In the genomic region with DNA sequence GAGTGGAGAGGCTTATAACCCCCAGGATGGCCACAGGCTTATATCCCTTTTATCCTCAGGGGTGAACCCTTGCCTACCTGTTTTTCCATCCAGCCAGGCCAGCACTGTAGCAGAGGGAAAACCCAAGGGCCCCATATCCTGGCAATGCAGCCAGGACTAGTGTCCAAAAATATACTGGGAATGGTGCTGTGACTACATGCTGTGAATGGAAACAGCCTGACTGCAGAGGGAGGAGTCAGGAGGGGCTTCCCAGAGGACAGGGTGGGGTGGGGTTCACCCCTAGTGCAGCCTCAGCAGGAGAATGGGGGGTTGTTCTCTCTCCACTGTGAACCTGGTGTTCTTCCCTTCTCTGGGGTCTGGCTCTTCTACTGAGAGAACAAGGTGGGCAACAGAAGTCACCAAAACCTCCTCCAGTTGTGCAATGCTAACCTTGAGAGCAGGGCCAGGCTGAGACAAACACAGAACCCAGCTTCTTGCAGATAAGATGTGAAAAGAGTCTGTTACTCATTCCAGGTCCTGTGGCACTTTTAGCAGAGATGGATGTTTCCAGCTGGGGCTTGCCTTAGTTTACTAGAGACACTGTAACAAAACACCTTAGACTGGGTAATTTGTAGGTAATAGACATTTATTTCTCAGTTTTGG, we compare ENCODE assay signal across 7 cellular contexts.
A peak's percentile ranks its signal among the peaks of the same experiment; 100 is the strongest.
DNase-seq lines count a peak whose midpoint lies in the region; ATAC-seq lines count a peak whose summit lies in the region.
"Not testable (repeated sequence)": the region's sequence is repeated elsewhere in the genome, so short reads cannot be mapped to it uniquely, and the experiment has no call there.

No MANE protein-coding gene starts in this region.

- H2AFZ ChIP-seq in Karpas-422 (ENCODE audit: low read length); trophoblast cell (ENCODE audit: insufficient read depth, low read length, poor library complexity): not testable (repeated sequence)

- not testable (repeated sequence) for H3K18ac ChIP-seq in trophoblast cell (ENCODE audit: low read length)

- H3K27me3 ChIP-seq in Karpas-422 (ENCODE audit: low read length); trophoblast cell (ENCODE audit: insufficient read depth, low read length): not testable (repeated sequence)

- intact Hi-C loops in activated T-helper 1 cell treated with anti-CD3 and anti-CD28 coated beads, Interleukin-12 subunit alpha, Interleukin-12 subunit beta, Interleukin-2, Interleukin-4 antibody, amounts not matched to agents 30 ng/mL and 10 ng/mL and 1 ng/mL, durations not matched to agents 14 hours and 24 hours and 36 hours (cut with micrococcal nuclease); left cardiac atrium (cut with DNase I): not testable (repeated sequence)

- ATAC-seq in esophagus mucosa, result peak; percentile 28
- ATAC-seq in left cardiac atrium, result peak; percentile 58 to 86

- peak; percentile 31 for DNase-seq in Karpas-422
- DNase-seq in activated CD4-positive, alpha-beta T cell treated with anti-CD3 and anti-CD28 coated beads, Interleukin-2, amount 10 ng/mL, durations not matched to agents 7 days and 5 days; activated T-helper 1 cell treated with anti-CD3 and anti-CD28 coated beads, Interleukin-12 subunit alpha, Interleukin-12 subunit beta, Interleukin-2, Interleukin-4 antibody, amounts not matched to agents 30 ng/mL and 10 ng/mL and 1 ng/mL, durations not matched to agents 14 hours and 24 hours and 36 hours (ENCODE audit: low spot score); left cardiac atrium; trophoblast cell: not testable (repeated sequence)

- not testable (repeated sequence) for H3K36me3 ChIP-seq in Karpas-422 (ENCODE audit: insufficient read depth, low read length); trophoblast cell (ENCODE audit: control insufficient read depth in 1 of 2, insufficient read depth in 2 of 2, low read length in 2 of 2)

- not testable (repeated sequence) for H2BK5ac ChIP-seq in trophoblast cell (ENCODE audit: low read depth, low read length, poor library complexity)

- H3K9ac ChIP-seq in Karpas-422 (ENCODE audit: low read length); trophoblast cell (ENCODE audit: low read length): not testable (repeated sequence)

- H2AK5ac ChIP-seq in trophoblast cell (ENCODE audit: low read length), result not testable (repeated sequence)

- H3K4ac ChIP-seq in trophoblast cell (ENCODE audit: low read depth, low read length), result not testable (repeated sequence)

- H4K12ac ChIP-seq in trophoblast cell (ENCODE audit: low read depth, low read length), result not testable (repeated sequence)

- not testable (repeated sequence) for H3K4me1 ChIP-seq in Karpas-422 (ENCODE audit: low read length); trophoblast cell (ENCODE audit: control insufficient read depth in 1 of 2, insufficient read depth in 2 of 2, low read length in 2 of 2)

- H4K91ac ChIP-seq in trophoblast cell (ENCODE audit: low read depth, low read length), result not testable (repeated sequence)

- peak overlapping the region; percentile 60 for H3K27ac Mint-ChIP-seq in activated CD4-positive, alpha-beta T cell treated with anti-CD3 and anti-CD28 coated beads, Interleukin-2, amount 10 ng/mL, durations not matched to agents 7 days and 5 days
- peak overlapping the region; percentile 80 for H3K27ac Mint-ChIP-seq in activated T-helper 1 cell treated with anti-CD3 and anti-CD28 coated beads, Interleukin-12 subunit alpha, Interleukin-12 subunit beta, Interleukin-2, Interleukin-4 antibody, amounts not matched to agents 30 ng/mL and 10 ng/mL and 1 ng/mL, durations not matched to agents 14 hours and 24 hours and 36 hours
- peak overlapping the region; percentile 90 for H3K27ac Mint-ChIP-seq in activated naive CD8-positive, alpha-beta T cell

- H3K4me3 Mint-ChIP-seq in activated CD4-positive, alpha-beta T cell treated with anti-CD3 and anti-CD28 coated beads, Interleukin-2, amount 10 ng/mL, durations not matched to agents 7 days and 5 days; activated T-helper 1 cell treated with anti-CD3 and anti-CD28 coated beads, Interleukin-12 subunit alpha, Interleukin-12 subunit beta, Interleukin-2, Interleukin-4 antibody, amounts not matched to agents 30 ng/mL and 10 ng/mL and 1 ng/mL, durations not matched to agents 14 hours and 24 hours and 36 hours; activated naive CD8-positive, alpha-beta T cell: not testable (repeated sequence)

- not testable (repeated sequence) for H3K9me3 ChIP-seq in Karpas-422 (ENCODE audit: low read length); trophoblast cell (ENCODE audit: insufficient read depth, low read depth, low read length)

- not testable (repeated sequence) for H3K27me3 Mint-ChIP-seq in activated CD4-positive, alpha-beta T cell treated with anti-CD3 and anti-CD28 coated beads, Interleukin-2, amount 10 ng/mL, durations not matched to agents 7 days and 5 days; activated T-helper 1 cell treated with anti-CD3 and anti-CD28 coated beads, Interleukin-12 subunit alpha, Interleukin-12 subunit beta, Interleukin-2, Interleukin-4 antibody, amounts not matched to agents 30 ng/mL and 10 ng/mL and 1 ng/mL, durations not matched to agents 14 hours and 24 hours and 36 hours (ENCODE audit: insufficient read depth); activated naive CD8-positive, alpha-beta T cell

- H3K4me1 Mint-ChIP-seq in activated CD4-positive, alpha-beta T cell treated with anti-CD3 and anti-CD28 coated beads, Interleukin-2, amount 10 ng/mL, durations not matched to agents 7 days and 5 days, result not testable (repeated sequence)
- peaks cover 11% of the 10 kb centered on the region for H3K4me1 Mint-ChIP-seq in activated T-helper 1 cell treated with anti-CD3 and anti-CD28 coated beads, Interleukin-12 subunit alpha, Interleukin-12 subunit beta, Interleukin-2, Interleukin-4 antibody, amounts not matched to agents 30 ng/mL and 10 ng/mL and 1 ng/mL, durations not matched to agents 14 hours and 24 hours and 36 hours (ENCODE audit: low read depth)
- H3K4me1 Mint-ChIP-seq in activated naive CD8-positive, alpha-beta T cell (ENCODE audit: low read depth), result peaks cover 10% of the 10 kb centered on the region

- POLR2A ChIA-PET in activated CD4-positive, alpha-beta T cell treated with anti-CD3 and anti-CD28 coated beads, Interleukin-2, amount 10 ng/mL, durations not matched to agents 7 days and 5 days (lab: Charles Lee), result not testable (repeated sequence)

- H3K4me2 ChIP-seq in Karpas-422 (ENCODE audit: low read depth, low read length, poor library complexity, severe bottlenecking); trophoblast cell (ENCODE audit: low read length): not testable (repeated sequence)

- peak overlapping the region; percentile 51 for H2BK120ac ChIP-seq in trophoblast cell (ENCODE audit: insufficient read depth, low read length, poor library complexity)

- not testable (repeated sequence) for H3K9me2 ChIP-seq in Karpas-422 (replicated peaks; ENCODE audit: insufficient read depth, low read length)

- CTCF ChIA-PET in activated CD4-positive, alpha-beta T cell treated with anti-CD3 and anti-CD28 coated beads, Interleukin-2, amount 10 ng/mL, durations not matched to agents 7 days and 5 days (lab: Charles Lee), result not testable (repeated sequence)

- not testable (repeated sequence) for H2BK12ac ChIP-seq in trophoblast cell (ENCODE audit: low read length)

- H3K79me1 ChIP-seq in trophoblast cell (ENCODE audit: low read length), result not testable (repeated sequence)

- not testable (repeated sequence) for H3K27ac ChIP-seq in Karpas-422 (ENCODE audit: low read length)
- peak overlapping the region; percentile 69 for H3K27ac ChIP-seq in trophoblast cell (ENCODE audit: low read depth, low read length)

- H3K14ac ChIP-seq in trophoblast cell (ENCODE audit: low read length), result peak overlapping the region; percentile 51

- not testable (repeated sequence) for H3K23ac ChIP-seq in trophoblast cell (ENCODE audit: low read length)

- not testable (repeated sequence) for H3K36me3 Mint-ChIP-seq in activated CD4-positive, alpha-beta T cell treated with anti-CD3 and anti-CD28 coated beads, Interleukin-2, amount 10 ng/mL, durations not matched to agents 7 days and 5 days (ENCODE audit: low read depth); activated T-helper 1 cell treated with anti-CD3 and anti-CD28 coated beads, Interleukin-12 subunit alpha, Interleukin-12 subunit beta, Interleukin-2, Interleukin-4 antibody, amounts not matched to agents 30 ng/mL and 10 ng/mL and 1 ng/mL, durations not matched to agents 14 hours and 24 hours and 36 hours (ENCODE audit: low read depth); activated naive CD8-positive, alpha-beta T cell

- not testable (repeated sequence) for H4K8ac ChIP-seq in trophoblast cell (ENCODE audit: low read depth, low read length)

- H3K9me3 Mint-ChIP-seq in activated CD4-positive, alpha-beta T cell treated with anti-CD3 and anti-CD28 coated beads, Interleukin-2, amount 10 ng/mL, durations not matched to agents 7 days and 5 days; activated T-helper 1 cell treated with anti-CD3 and anti-CD28 coated beads, Interleukin-12 subunit alpha, Interleukin-12 subunit beta, Interleukin-2, Interleukin-4 antibody, amounts not matched to agents 30 ng/mL and 10 ng/mL and 1 ng/mL, durations not matched to agents 14 hours and 24 hours and 36 hours; activated naive CD8-positive, alpha-beta T cell (ENCODE audit: low read depth): not testable (repeated sequence)

- H3K79me2 ChIP-seq in Karpas-422 (ENCODE audit: low read length); trophoblast cell (ENCODE audit: control insufficient read depth, insufficient read depth, low read length, poor library complexity): not testable (repeated sequence)

- not testable (repeated sequence) for H3K4me3 ChIP-seq in Karpas-422 (ENCODE audit: low read length); trophoblast cell (ENCODE audit: low read depth, low read length)

- not testable (repeated sequence) for H4K20me1 ChIP-seq in Karpas-422 (ENCODE audit: insufficient read depth, low read depth, low read length)
